ENCODE assay signal across 18 cellular contexts in genomic region chr10:11325817-11326216, GRCh38.
A peak's percentile ranks its signal among the peaks of the same experiment; 100 is the strongest.
DNase-seq lines count a peak whose midpoint lies in the region; ATAC-seq and TF ChIP-seq lines count a peak whose summit lies in the region.
"Had no signal": no experiment of that assay in that cellular context is flagged by ENCODE, and none has a peak within 500 bp of the region (broad histone marks: within the 10 kb centered on the region; RNA-seq: fewer than 3 reads in every experiment).

No MANE protein-coding gene starts in this region.

- H3K9me3 Mint-ChIP-seq in activated CD4-positive, alpha-beta T cell treated with anti-CD3 and anti-CD28 coated beads for 36 hours (ENCODE audit: low read depth) = no peaks in the 10 kb centered on the region
- H3K9me3 Mint-ChIP-seq: H9 had no signal

- H3K27ac Mint-ChIP-seq in activated CD4-positive, alpha-beta T cell treated with anti-CD3 and anti-CD28 coated beads for 36 hours = peak overlapping the region; percentile 78
- peak overlapping the region; percentile 83 for H3K27ac Mint-ChIP-seq in T-helper 17 cell

- H3K4me3 Mint-ChIP-seq in activated CD4-positive, alpha-beta T cell treated with anti-CD3 and anti-CD28 coated beads for 36 hours = no peak overlapping the region
- no peak overlapping the region for H3K4me3 Mint-ChIP-seq in T-helper 17 cell
- H3K4me3 Mint-ChIP-seq: H9 had no signal

- POLR2A ChIA-PET in activated CD4-positive, alpha-beta T cell treated with anti-CD3 and anti-CD28 coated beads for 36 hours (lab: Charles Lee) = no interaction called here

- intact Hi-C loops in activated CD4-positive, alpha-beta T cell treated with anti-CD3 and anti-CD28 coated beads for 36 hours (cut with DNase I, micrococcal nuclease) = no loop called here

- H3K27me3 Mint-ChIP-seq in activated CD4-positive, alpha-beta T cell treated with anti-CD3 and anti-CD28 coated beads for 36 hours = no peaks in the 10 kb centered on the region
- no peaks in the 10 kb centered on the region for H3K27me3 Mint-ChIP-seq in T-helper 17 cell

- H3K36me3 Mint-ChIP-seq in activated CD4-positive, alpha-beta T cell treated with anti-CD3 and anti-CD28 coated beads for 36 hours (ENCODE audit: low read depth) = peaks cover 72% of the 10 kb centered on the region
- peaks cover 13% of the 10 kb centered on the region for H3K36me3 Mint-ChIP-seq in T-helper 17 cell (ENCODE audit: low read depth)

- H3K9me3 ChIP-seq in T-helper 17 cell (ENCODE audit: control insufficient read depth, low read length, poor library complexity, severe bottlenecking) = no peaks in the 10 kb centered on the region
- H3K9me3 ChIP-seq: ovary, SJCRH30, spleen, transverse colon had no signal

- H3K4me1 Mint-ChIP-seq in activated CD4-positive, alpha-beta T cell treated with anti-CD3 and anti-CD28 coated beads for 36 hours = peaks cover 78% of the 10 kb centered on the region
- H3K4me1 Mint-ChIP-seq in T-helper 17 cell = peaks cover 25% of the 10 kb centered on the region

- no peak for DNase-seq in activated CD4-positive, alpha-beta T cell treated with anti-CD3 and anti-CD28 coated beads for 36 hours
- DNase-seq in activated CD4-positive, alpha-beta T cell treated with anti-CD3 and anti-CD28 coated beads for 1 hour = no peak
- DNase-seq in T-helper 17 cell (no peak), fibroblast of mammary gland (ENCODE audit: low read depth) (peak; percentile 41), omental fat pad (ENCODE audit: low spot score) (no peak), RKO (ENCODE audit: low spot score) (no peak)
- no peak for DNase-seq in stimulated activated naive CD4-positive, alpha-beta T cell treated with Interleukin-2 at 50 U/mL for 16 hours (lab: John Stamatoyannopoulos, UW)
- DNase-seq: 8988T, DMS79, H9, hippocampal formation, left ventricle myocardium superior, NCI-H2029 treated with DMSO at 0.1 percent for 48 hours, ovary, SJCRH30, spleen, transverse colon had no signal

- TF ChIP-seq CTCF in fibroblast of mammary gland (conservative IDR thresholded peaks at IDR 0.05; ENCODE audit: control insufficient read depth, insufficient read depth, low read depth, low read length) (no peak), omental fat pad (IDR thresholded peaks at IDR 0.05) (no peak)

- no peak for ATAC-seq in activated CD4-positive, alpha-beta T cell treated with anti-CD3 and anti-CD28 coated beads for 36 hours
- ATAC-seq in T-helper 17 cell (no peak), omental fat pad (ENCODE audit: low FRiP score) (peak; percentile 36), GM19452 (IDR thresholded peaks at IDR 0.05; ENCODE audit: unreplicated experiment) (no peak)
- ATAC-seq: left ventricle myocardium superior had no signal

- CTCF ChIA-PET in activated CD4-positive, alpha-beta T cell treated with anti-CD3 and anti-CD28 coated beads for 36 hours (lab: Charles Lee) = no interaction called here

- H3K4me3 ChIP-seq in fibroblast of mammary gland (ENCODE audit: control insufficient read depth, low read depth, low read length) = no peak overlapping the region
- H3K4me3 ChIP-seq: ovary, SJCRH30, spleen, transverse colon had no signal
